Comparison of ENCODE assay signal across 8 cellular contexts in the genomic region with DNA sequence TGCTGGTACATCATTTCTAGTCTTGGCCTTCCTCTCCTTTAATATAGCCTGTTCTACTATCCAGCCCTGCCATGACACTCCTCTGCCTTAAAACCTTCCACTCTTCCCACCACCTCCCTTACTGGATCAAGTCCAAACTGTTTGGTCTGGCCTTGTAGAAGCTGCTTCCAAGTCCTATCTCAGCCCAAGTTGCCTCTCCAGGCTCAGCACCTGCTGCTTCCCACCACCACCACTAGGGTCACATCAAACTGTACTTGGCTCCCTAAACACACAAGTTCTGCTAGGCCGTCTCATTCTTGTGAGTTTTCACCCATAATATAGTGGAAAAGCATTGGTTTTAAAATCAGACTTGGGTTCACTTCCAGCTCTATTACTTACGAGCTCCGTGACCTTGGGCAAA. TPM values are rescaled to one million over a fixed set of nuclear protein-coding genes. Genes with fewer than 3 reads are reported as not detected.
DNase-seq lines count a peak whose midpoint lies in the region; ATAC-seq, FAIRE-seq and TF ChIP-seq lines count a peak whose summit lies in the region.

No MANE protein-coding gene starts in this region.

- no peak overlapping the region for H3K27ac Mint-ChIP-seq in Calu3 (ENCODE audit: unreplicated experiment)

- H3K4me3 Mint-ChIP-seq in Calu3 (ENCODE audit: low read depth, unreplicated experiment): no peak overlapping the region

- FAIRE-seq in GM12878 (lab: Jason Lieb, UNC): peak; percentile 85

- TF ChIP-seq EP300 in GM12878 (IDR thresholded peaks at IDR 0.05; ENCODE audit: borderline replicate concordance in 1 of 2, control insufficient read depth in 1 of 2, low read depth in 2 of 2, low read length in 2 of 2): no peak

- H2AFZ ChIP-seq in GM12878 (ENCODE audit: control insufficient read depth, low read depth, low read length): no peak overlapping the region

- peak; percentile 40 for ATAC-seq in HG03558 (IDR thresholded peaks at IDR 0.05; ENCODE audit: extremely low read depth, unreplicated experiment)
- ATAC-seq in GM12878: peak; percentile 80

- DNase-seq in NCI-H2171 treated with DMSO at 0.1 percent for 48 hours (lab: John Stamatoyannopoulos, UW) (peak; percentile 16), NCI-H2171 (lab: John Stamatoyannopoulos, UW) (no peak), SK-N-MC (ENCODE audit: low read depth, low spot score) (no peak), GM12878 (ENCODE audit: low read depth, low spot score) (no peak), left kidney (ENCODE audit: low read depth, low spot score) (peak; percentile 60), Calu3 (no peak)
- DNase-seq in activated CD4-positive, CD25-positive, alpha-beta regulatory T cell (lab: John Stamatoyannopoulos, UW): no peak

- RAD21 ChIA-PET in GM12878 (lab: Charles Lee; ENCODE audit: unreplicated experiment): no interaction called here

- WGBS in GM12878 (ENCODE audit: insufficient coverage, insufficient replicate concordance, low lambda C conversion rate, missing lambda C conversion rate): 67% methylated on average over 3 of the region's 3 CpGs

- BruUV-seq in GM12878 (replicated peaks; lab: Mats Ljungman, UMichigan) (no TSS peak), Calu3 (replicated peaks; lab: Mats Ljungman, UMichigan) (no TSS peak)

- peaks cover 12% of the 10 kb centered on the region for H3K36me3 Mint-ChIP-seq in Calu3 (ENCODE audit: insufficient read depth, unreplicated experiment)

- H3K9me3 Mint-ChIP-seq in Calu3 (ENCODE audit: low read depth, unreplicated experiment): no peaks in the 10 kb centered on the region

- H3K4me3 ChIP-seq in SK-N-MC: peak overlapping the region; percentile 34; the same call in 1 of the 2 replicates
- peak overlapping the region; percentile 29; the same call in 1 of the 2 replicates for H3K4me3 ChIP-seq in GM12878

- no peak overlapping the region for H3K27ac ChIP-seq in SK-N-MC
- H3K27ac ChIP-seq in GM12878 (ENCODE audit: control insufficient read depth, insufficient read depth): no peak overlapping the region

- TF ChIP-seq POLR2A in GM12878 (IDR thresholded peaks at IDR 0.05; ENCODE audit: low read depth, low read length): no peak

- no peaks in the 10 kb centered on the region for H4K20me1 ChIP-seq in GM12878 (ENCODE audit: control insufficient read depth, insufficient read depth)

- H3K27me3 ChIP-seq in GM12878 (replicated peaks in 1 of 2; ENCODE audit: control insufficient read depth in 2 of 2, insufficient read depth in 2 of 2, low read length in 1 of 2): peaks cover 0 to 8% of the 10 kb centered on the region in 2 experiments; a peak in 1 of 4 replicates

- SMC1A ChIA-PET in GM12878 (lab: Charles Lee; ENCODE audit: uncharacterized antibody, unreplicated experiment): no interaction called here

- H3K4me1 ChIP-seq in GM12878 (ENCODE audit: control insufficient read depth, insufficient read depth, low read length): no peaks in the 10 kb centered on the region

- H3K4me1 Mint-ChIP-seq in Calu3 (ENCODE audit: low read depth, unreplicated experiment): peaks cover 8% of the 10 kb centered on the region

- H3K36me3 ChIP-seq in SK-N-MC (ENCODE audit: insufficient read depth, low read length) (0 out of 2 replicates have a peak, but pooled peaks cover 7% of the 10 kb centered on the region), GM12878 (ENCODE audit: control insufficient read depth in 2 of 2, insufficient read depth in 2 of 2, low read length in 1 of 2) (no peaks in the 10 kb centered on the region)

- in situ Hi-C loops in GM12878 (cut with MboI): no loop called here

- intact Hi-C loops in GM12878 (cut with micrococcal nuclease; ENCODE audit: unreplicated experiment): no loop called here
- intact Hi-C loops in Calu3 (cut with micrococcal nuclease; ENCODE audit: unreplicated experiment): no loop called here

- POLR2A ChIA-PET in GM12878 (lab: Charles Lee): interaction anchor here (1.2 kb wide), 1 partner anchor 15 kb away, joined by 3 read pairs; no protein-coding TSS in a partner anchor

- H3K79me2 ChIP-seq in GM12878 (ENCODE audit: control insufficient read depth, insufficient read depth, low read length): peaks cover 25% of the 10 kb centered on the region

- H3K27me3 Mint-ChIP-seq in Calu3 (ENCODE audit: unreplicated experiment): peaks cover 33% of the 10 kb centered on the region

- TF ChIP-seq CTCF in GM12878 (IDR thresholded peaks at IDR 0.05 in 2 of 3, conservative IDR thresholded peaks at IDR 0.05 in 1 of 3; ENCODE audit: control insufficient read depth in 2 of 3, extremely low read depth in 1 of 3, insufficient read depth in 1 of 3, low read depth in 3 of 3, low read length in 3 of 3): peak; percentile 42 to 78 (median 75)
- TF ChIP-seq CTCF in Calu3 (IDR thresholded peaks at IDR 0.05; ENCODE audit: unreplicated experiment): no peak

- H3K9ac ChIP-seq in SK-N-MC (ENCODE audit: insufficient read length) (no peak overlapping the region), GM12878 (ENCODE audit: control insufficient read depth, insufficient read depth, low read length) (no peak overlapping the region)

- H3K9me3 ChIP-seq in SK-N-MC (ENCODE audit: low read depth, low read length) (0 out of 2 replicates have a peak, but pooled peaks cover 3% of the 10 kb centered on the region), GM12878 (replicated peaks; ENCODE audit: control insufficient read depth, insufficient read depth, low read length) (no peaks in the 10 kb centered on the region; the same call in 1 of the 3 replicates)

- H3K4me2 ChIP-seq in GM12878 (ENCODE audit: control insufficient read depth, insufficient read depth): peak overlapping the region; percentile 20; the same call in 1 of the 2 replicates

- TF ChIP-seq RAD21 in GM12878 (IDR thresholded peaks at IDR 0.05; ENCODE audit: insufficient read depth, low read depth, low read length): peak; percentile 29; the same call in 1 of the 2 replicates

- CTCF ChIA-PET in GM12878 (lab: Yijun Ruan, JAX) (interaction anchor here (0.7 to 7.2 kb wide), 4 partner anchors 9 to 69 kb away, joined by 3 to 43 read pairs (median 3); no protein-coding TSS in a partner anchor), Calu3 (lab: Charles Lee) (no interaction called here)

TF ChIP-seq in GM12878, 131 proteins besides CTCF, POLR2A, EP300 and RAD21 (continues in another document):
- TF ChIP-seq NFYA (IDR thresholded peaks at IDR 0.05; ENCODE audit: borderline replicate concordance, low read depth, low read length) (no peak), HDGF (IDR thresholded peaks at IDR 0.05) (0 out of 2 replicates have a peak, but pooled peaks have one; percentile 30)
- TF ChIP-seq, protein P1, sequence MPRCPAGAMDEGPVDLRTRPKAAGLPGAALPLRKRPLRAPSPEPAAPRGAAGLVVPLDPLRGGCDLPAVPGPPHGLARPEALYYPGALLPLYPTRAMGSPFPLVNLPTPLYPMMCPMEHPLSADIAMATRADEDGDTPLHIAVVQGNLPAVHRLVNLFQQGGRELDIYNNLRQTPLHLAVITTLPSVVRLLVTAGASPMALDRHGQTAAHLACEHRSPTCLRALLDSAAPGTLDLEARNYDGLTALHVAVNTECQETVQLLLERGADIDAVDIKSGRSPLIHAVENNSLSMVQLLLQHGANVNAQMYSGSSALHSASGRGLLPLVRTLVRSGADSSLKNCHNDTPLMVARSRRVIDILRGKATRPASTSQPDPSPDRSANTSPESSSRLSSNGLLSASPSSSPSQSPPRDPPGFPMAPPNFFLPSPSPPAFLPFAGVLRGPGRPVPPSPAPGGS (IDR thresholded peaks at IDR 0.05; ENCODE audit: borderline replicate concordance, insufficient read depth, low read depth, low read length, poor library complexity, severe bottlenecking): no peak

RNA-seq across cellular contexts. Expression of a gene that starts 1.4 kb away (rescaled TPM):
- 2.3 and 4.3 TPM in 2 replicates for total RNA-seq in GM12878 (2013; cell fraction: nucleolus; rRNA removed)
- total RNA-seq in GM12878 (2014; rRNA removed) (44.9 and 48.4 TPM in 2 replicates), GM12878 (2014; rRNA removed; fragmentation: Illumina TruSeq; extraction: Trizol) (54.1 and 56.6 TPM in 2 replicates), GM12878 (2021) (59.1 and 59.2 TPM in 2 replicates), Calu3 (2022) (33.5 and 38.8 TPM in 2 replicates)
- polyA plus RNA-seq in GM12878 (2011; ENCODE audit: low read depth): 41.9 TPM
- polyA plus RNA-seq in GM12878 (2011; rRNA removed) (94.6 and 94.8 TPM in 2 replicates), GM12878 (2014; fragmentation: Illumina TruSeq; extraction: Trizol) (83.3 and 94.3 TPM in 2 replicates), GM12878 (2014; fragmentation: Nextera tagmentation; extraction: Ambion mirVana) (10 to 100 TPM; 47.3 to 93.8 TPM), GM12878 (2014; rRNA removed) (76.7 and 87.7 TPM in 2 replicates), GM12878 (2016; fragmentation: Nextera tagmentation; extraction: Ambion mirVana) (100 to 1,000 TPM; 145 to 159 TPM)
- 78.7 and 82.1 TPM in 2 replicates for polyA plus RNA-seq in GM12878 (2011; cell fraction: cytosol; rRNA removed)
- polyA plus RNA-seq in GM12878 (2011; cell fraction: nucleus; rRNA removed): 36.9 and 43.0 TPM in 2 replicates
- 54.9 and 60.0 TPM in 2 replicates for polyA plus RNA-seq in GM12878 (2012)
- polyA minus RNA-seq in GM12878 (2011; rRNA and poly(A)+ RNA removed): 42.8 and 54.6 TPM in 2 replicates
- 20.6 and 23.3 TPM in 2 replicates for polyA minus RNA-seq in GM12878 (2011; cell fraction: cytosol; rRNA and poly(A)+ RNA removed)
- 5.4 and 12.5 TPM in 2 replicates for polyA minus RNA-seq in GM12878 (2011; cell fraction: nucleus; rRNA and poly(A)+ RNA removed)

RNA-seq across cellular contexts. Expression of a gene that starts 1.5 kb away (rescaled TPM):
- total RNA-seq in GM12878 (2013; cell fraction: nucleolus; rRNA removed): not detected in 2 replicates
- total RNA-seq in GM12878 (2014; rRNA removed): not detected in 2 replicates
- total RNA-seq in GM12878 (2014; rRNA removed; fragmentation: Illumina TruSeq; extraction: Trizol): not detected in 2 replicates
- total RNA-seq in GM12878 (2021): not detected in 2 replicates
- not detected for polyA plus RNA-seq in GM12878 (2011; ENCODE audit: low read depth)
- not detected in 2 replicates for polyA plus RNA-seq in GM12878 (2011; rRNA removed)
- polyA plus RNA-seq in GM12878 (2011; cell fraction: cytosol; rRNA removed): not detected in 2 replicates
- polyA plus RNA-seq in GM12878 (2011; cell fraction: nucleus; rRNA removed): not detected in 2 replicates
- polyA plus RNA-seq in GM12878 (2012): not detected in 2 replicates
- polyA plus RNA-seq in GM12878 (2014; fragmentation: Illumina TruSeq; extraction: Trizol): not detected in 2 replicates
- not detected for polyA plus RNA-seq in GM12878 (2014; fragmentation: Nextera tagmentation; extraction: Ambion mirVana)
- not detected in 2 replicates for polyA plus RNA-seq in GM12878 (2014; rRNA removed)
- not detected for polyA plus RNA-seq in GM12878 (2016; fragmentation: Nextera tagmentation; extraction: Ambion mirVana)
- not detected in 2 replicates for polyA minus RNA-seq in GM12878 (2011; rRNA and poly(A)+ RNA removed)
- not detected in 2 replicates for polyA minus RNA-seq in GM12878 (2011; cell fraction: cytosol; rRNA and poly(A)+ RNA removed)
- polyA minus RNA-seq in GM12878 (2011; cell fraction: nucleus; rRNA and poly(A)+ RNA removed): not detected in 2 replicates
- not detected in 2 replicates for total RNA-seq in Calu3 (2022)

Comparison
In these comparisons a context has a peak if more than half of its experiments do, and no peak if none do; other contexts are left out.
1. DNase-seq: peak in NCI-H2171 treated with DMSO at 0.1 percent for 48 hours (single experiment) and left kidney (single experiment); none in NCI-H2171 (single experiment), SK-N-MC (single experiment), GM12878 (single experiment), Calu3 (single experiment) and activated CD4-positive, CD25-positive, alpha-beta regulatory T cell (0 of 4).